Comparison of ENCODE assay signal across 34 cellular contexts in genomic region chr5:29701600-29701999, GRCh38.
"Had no signal": no experiment of that assay in that cellular context is flagged by ENCODE, and none has a peak within 500 bp of the region (broad histone marks: within the 10 kb centered on the region; RNA-seq: fewer than 3 reads in every experiment).

No MANE protein-coding gene starts in this region.

- H3K36me3 ChIP-seq: MG63 had no signal

- DNase-seq: Karpas-422, Kasumi-1, MG63, MM.1S, MV-4-11, NCI-H1048, NCI-H1092, NCI-H1092 treated with DMSO at 0.1 percent for 48 hours, NCI-H1105, NCI-H1105 treated with DMSO at 0.1 percent for 48 hours, NCI-H1417, NCI-H1417 treated with DMSO at 0.1 percent for 48 hours, NCI-H1436, NCI-H1436 treated with DMSO at 0.1 percent for 48 hours, NCI-H146, NCI-H1694, NCI-H1694 treated with DMSO at 0.1 percent for 48 hours, NCI-H187, NCI-H187 treated with DMSO at 0.1 percent for 48 hours, NCI-H1930, NCI-H2029, NCI-H2029 treated with DMSO at 0.1 percent for 48 hours, NCI-H2081, NCI-H2081 treated with DMSO at 0.1 percent for 48 hours, NCI-H2107, NCI-H2171, NCI-H2171 treated with DMSO at 0.1 percent for 48 hours, NCI-H2227 treated with DMSO at 0.1 percent for 48 hours, NCI-H226, NCI-H345, NCI-H446, NCI-H446 treated with DMSO at 0.1 percent for 48 hours, NCI-H510A, NCI-H510A treated with DMSO at 0.1 percent for 48 hours had no signal

- H3K9me3 ChIP-seq: MG63 had no signal

- H3K4me3 ChIP-seq: MG63 had no signal

- H3K27me3 ChIP-seq: MG63 had no signal
